Comparison of ENCODE assay signal across 1 cellular context in the genomic region with DNA sequence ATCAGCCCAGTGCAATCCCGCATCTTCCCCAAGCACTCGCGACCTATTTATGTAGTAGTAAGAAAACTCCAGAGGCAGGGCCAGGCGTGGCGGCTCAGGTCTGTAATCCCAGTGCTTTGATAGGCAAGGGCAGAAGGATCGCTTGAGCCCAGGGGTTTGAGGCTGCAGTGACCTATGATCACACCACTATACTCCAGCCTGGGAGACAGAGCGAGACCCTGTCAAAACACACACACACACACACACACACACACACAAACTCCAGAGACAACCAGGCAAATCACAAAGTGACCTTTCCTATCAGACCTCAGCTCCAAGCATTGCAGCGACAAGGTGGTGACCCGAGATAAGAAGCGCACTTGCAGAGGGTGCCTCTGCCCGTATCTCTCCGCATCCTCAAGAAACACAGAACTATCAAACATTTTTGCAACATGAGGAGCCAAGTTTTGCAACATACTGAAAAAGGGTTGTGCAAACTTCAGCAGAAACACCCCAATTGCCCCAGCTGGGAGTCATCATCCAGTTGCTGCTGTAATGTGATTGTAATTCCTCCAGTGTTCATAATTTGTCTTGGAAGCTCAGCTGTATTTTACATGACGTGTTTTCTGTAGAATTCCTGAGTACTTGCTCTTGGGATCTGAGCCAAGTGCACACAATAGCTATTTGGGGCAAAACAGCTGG.
TF ChIP-seq lines count a peak whose summit lies in the region.

No MANE protein-coding gene starts in this region.

TF ChIP-seq in K562, 482 proteins besides CTCF, POLR2A, EP300 and RAD21 (continued from another document and continues in another):
- TF ChIP-seq, protein P1, sequence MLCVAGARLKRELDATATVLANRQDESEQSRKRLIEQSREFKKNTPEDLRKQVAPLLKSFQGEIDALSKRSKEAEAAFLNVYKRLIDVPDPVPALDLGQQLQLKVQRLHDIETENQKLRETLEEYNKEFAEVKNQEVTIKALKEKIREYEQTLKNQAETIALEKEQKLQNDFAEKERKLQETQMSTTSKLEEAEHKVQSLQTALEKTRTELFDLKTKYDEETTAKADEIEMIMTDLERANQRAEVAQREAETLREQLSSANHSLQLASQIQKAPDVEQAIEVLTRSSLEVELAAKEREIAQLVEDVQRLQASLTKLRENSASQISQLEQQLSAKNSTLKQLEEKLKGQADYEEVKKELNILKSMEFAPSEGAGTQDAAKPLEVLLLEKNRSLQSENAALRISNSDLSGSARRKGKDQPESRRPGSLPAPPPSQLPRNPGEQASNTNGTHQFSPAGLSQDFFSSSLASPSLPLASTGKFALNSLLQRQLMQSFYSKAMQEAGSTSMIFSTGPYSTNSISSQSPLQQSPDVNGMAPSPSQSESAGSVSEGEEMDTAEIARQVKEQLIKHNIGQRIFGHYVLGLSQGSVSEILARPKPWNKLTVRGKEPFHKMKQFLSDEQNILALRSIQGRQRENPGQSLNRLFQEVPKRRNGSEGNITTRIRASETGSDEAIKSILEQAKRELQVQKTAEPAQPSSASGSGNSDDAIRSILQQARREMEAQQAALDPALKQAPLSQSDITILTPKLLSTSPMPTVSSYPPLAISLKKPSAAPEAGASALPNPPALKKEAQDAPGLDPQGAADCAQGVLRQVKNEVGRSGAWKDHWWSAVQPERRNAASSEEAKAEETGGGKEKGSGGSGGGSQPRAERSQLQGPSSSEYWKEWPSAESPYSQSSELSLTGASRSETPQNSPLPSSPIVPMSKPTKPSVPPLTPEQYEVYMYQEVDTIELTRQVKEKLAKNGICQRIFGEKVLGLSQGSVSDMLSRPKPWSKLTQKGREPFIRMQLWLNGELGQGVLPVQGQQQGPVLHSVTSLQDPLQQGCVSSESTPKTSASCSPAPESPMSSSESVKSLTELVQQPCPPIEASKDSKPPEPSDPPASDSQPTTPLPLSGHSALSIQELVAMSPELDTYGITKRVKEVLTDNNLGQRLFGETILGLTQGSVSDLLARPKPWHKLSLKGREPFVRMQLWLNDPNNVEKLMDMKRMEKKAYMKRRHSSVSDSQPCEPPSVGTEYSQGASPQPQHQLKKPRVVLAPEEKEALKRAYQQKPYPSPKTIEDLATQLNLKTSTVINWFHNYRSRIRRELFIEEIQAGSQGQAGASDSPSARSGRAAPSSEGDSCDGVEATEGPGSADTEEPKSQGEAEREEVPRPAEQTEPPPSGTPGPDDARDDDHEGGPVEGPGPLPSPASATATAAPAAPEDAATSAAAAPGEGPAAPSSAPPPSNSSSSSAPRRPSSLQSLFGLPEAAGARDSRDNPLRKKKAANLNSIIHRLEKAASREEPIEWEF (CRISPR knock-in tag; IDR thresholded peaks at IDR 0.05) = no peak
- TF ChIP-seq, protein P2, sequence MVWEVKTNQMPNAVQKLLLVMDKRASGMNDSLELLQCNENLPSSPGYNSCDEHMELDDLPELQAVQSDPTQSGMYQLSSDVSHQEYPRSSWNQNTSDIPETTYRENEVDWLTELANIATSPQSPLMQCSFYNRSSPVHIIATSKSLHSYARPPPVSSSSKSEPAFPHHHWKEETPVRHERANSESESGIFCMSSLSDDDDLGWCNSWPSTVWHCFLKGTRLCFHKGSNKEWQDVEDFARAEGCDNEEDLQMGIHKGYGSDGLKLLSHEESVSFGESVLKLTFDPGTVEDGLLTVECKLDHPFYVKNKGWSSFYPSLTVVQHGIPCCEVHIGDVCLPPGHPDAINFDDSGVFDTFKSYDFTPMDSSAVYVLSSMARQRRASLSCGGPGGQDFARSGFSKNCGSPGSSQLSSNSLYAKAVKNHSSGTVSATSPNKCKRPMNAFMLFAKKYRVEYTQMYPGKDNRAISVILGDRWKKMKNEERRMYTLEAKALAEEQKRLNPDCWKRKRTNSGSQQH (CRISPR knock-in tag; IDR thresholded peaks at IDR 0.05) = peak; percentile 79; the same call in 1 of the 2 replicates
- TF ChIP-seq HDAC8 (tag; IDR thresholded peaks at IDR 0.05) (0 out of 2 replicates have a peak, but pooled peaks have one; percentile 38), MEIS2 (IDR thresholded peaks at IDR 0.05; ENCODE audit: partially characterized antibody) (peak; percentile 69), CBFA2T3 (IDR thresholded peaks at IDR 0.05) (peak; percentile 98), CCNT2 (IDR thresholded peaks at IDR 0.05; ENCODE audit: borderline replicate concordance, extremely low read depth, insufficient read length, low read depth, low read length) (peak; percentile 32), ADNP (tag; IDR thresholded peaks at IDR 0.05) (peak; percentile 62; the same call in 1 of the 2 replicates), SMARCE1 (IDR thresholded peaks at IDR 0.05) (peak; percentile 98), ZBED1 (IDR thresholded peaks at IDR 0.05) (peak; percentile 42; the same call in 1 of the 2 replicates), PRMT5 (CRISPR knock-in tag; IDR thresholded peaks at IDR 0.05) (no peak), NR4A1 (CRISPR knock-in tag; IDR thresholded peaks at IDR 0.05) (peak; percentile 46; the same call in 1 of the 2 replicates), NR4A1 (tag; IDR thresholded peaks at IDR 0.05) (peak; percentile 90), CEBPG (CRISPR knock-in tag; IDR thresholded peaks at IDR 0.05) (peak; percentile 90), CEBPG (tag; conservative IDR thresholded peaks at IDR 0.05 in 1 of 2, IDR thresholded peaks at IDR 0.05 in 1 of 2) (peak; percentile 99), NEUROD1 (IDR thresholded peaks at IDR 0.05; ENCODE audit: borderline replicate concordance, low read depth, low read length, partially characterized antibody) (peak; percentile 43), POLR3A (IDR thresholded peaks at IDR 0.05; ENCODE audit: borderline replicate concordance, extremely low read depth, insufficient read depth, insufficient read length) (no peak), ZNF134 (CRISPR knock-in tag; conservative IDR thresholded peaks at IDR 0.05) (0 out of 2 replicates have a peak, but pooled peaks have one; percentile 24), TRIM28 (IDR thresholded peaks at IDR 0.05) (peak; percentile 93), POLR2AphosphoS5 (IDR thresholded peaks at IDR 0.05; ENCODE audit: control insufficient read depth, insufficient read depth, low read depth, low read length) (peak; percentile 70), CTBP1 (IDR thresholded peaks at IDR 0.05; ENCODE audit: borderline replicate concordance) (peak; percentile 98), CBFA2T2 (conservative IDR thresholded peaks at IDR 0.05) (peak; percentile 95), NCOR1 (IDR thresholded peaks at IDR 0.05) (peak; percentile 93), SRF (CRISPR knock-in tag; IDR thresholded peaks at IDR 0.05) (0 out of 4 replicates have a peak, but pooled peaks of 1 of the 2 experiments have one; percentile 9)
- TF ChIP-seq, protein P3, sequence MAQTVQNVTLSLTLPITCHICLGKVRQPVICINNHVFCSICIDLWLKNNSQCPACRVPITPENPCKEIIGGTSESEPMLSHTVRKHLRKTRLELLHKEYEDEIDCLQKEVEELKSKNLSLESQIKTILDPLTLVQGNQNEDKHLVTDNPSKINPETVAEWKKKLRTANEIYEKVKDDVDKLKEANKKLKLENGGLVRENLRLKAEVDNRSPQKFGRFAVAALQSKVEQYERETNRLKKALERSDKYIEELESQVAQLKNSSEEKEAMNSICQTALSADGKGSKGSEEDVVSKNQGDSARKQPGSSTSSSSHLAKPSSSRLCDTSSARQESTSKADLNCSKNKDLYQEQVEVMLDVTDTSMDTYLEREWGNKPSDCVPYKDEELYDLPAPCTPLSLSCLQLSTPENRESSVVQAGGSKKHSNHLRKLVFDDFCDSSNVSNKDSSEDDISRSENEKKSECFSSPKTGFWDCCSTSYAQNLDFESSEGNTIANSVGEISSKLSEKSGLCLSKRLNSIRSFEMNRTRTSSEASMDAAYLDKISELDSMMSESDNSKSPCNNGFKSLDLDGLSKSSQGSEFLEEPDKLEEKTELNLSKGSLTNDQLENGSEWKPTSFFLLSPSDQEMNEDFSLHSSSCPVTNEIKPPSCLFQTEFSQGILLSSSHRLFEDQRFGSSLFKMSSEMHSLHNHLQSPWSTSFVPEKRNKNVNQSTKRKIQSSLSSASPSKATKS (CRISPR knock-in tag; IDR thresholded peaks at IDR 0.05) = no peak
- TF ChIP-seq, protein P4, sequence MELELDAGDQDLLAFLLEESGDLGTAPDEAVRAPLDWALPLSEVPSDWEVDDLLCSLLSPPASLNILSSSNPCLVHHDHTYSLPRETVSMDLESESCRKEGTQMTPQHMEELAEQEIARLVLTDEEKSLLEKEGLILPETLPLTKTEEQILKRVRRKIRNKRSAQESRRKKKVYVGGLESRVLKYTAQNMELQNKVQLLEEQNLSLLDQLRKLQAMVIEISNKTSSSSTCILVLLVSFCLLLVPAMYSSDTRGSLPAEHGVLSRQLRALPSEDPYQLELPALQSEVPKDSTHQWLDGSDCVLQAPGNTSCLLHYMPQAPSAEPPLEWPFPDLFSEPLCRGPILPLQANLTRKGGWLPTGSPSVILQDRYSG (tag; conservative IDR thresholded peaks at IDR 0.05; ENCODE audit: low read depth) = no peak
- TF ChIP-seq, protein P5, sequence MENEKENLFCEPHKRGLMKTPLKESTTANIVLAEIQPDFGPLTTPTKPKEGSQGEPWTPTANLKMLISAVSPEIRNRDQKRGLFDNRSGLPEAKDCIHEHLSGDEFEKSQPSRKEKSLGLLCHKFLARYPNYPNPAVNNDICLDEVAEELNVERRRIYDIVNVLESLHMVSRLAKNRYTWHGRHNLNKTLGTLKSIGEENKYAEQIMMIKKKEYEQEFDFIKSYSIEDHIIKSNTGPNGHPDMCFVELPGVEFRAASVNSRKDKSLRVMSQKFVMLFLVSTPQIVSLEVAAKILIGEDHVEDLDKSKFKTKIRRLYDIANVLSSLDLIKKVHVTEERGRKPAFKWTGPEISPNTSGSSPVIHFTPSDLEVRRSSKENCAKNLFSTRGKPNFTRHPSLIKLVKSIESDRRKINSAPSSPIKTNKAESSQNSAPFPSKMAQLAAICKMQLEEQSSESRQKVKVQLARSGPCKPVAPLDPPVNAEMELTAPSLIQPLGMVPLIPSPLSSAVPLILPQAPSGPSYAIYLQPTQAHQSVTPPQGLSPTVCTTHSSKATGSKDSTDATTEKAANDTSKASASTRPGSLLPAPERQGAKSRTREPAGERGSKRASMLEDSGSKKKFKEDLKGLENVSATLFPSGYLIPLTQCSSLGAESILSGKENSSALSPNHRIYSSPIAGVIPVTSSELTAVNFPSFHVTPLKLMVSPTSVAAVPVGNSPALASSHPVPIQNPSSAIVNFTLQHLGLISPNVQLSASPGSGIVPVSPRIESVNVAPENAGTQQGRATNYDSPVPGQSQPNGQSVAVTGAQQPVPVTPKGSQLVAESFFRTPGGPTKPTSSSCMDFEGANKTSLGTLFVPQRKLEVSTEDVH (IDR thresholded peaks at IDR 0.05; ENCODE audit: low read depth, partially characterized antibody) = peak; percentile 71
- TF ChIP-seq, protein P6, sequence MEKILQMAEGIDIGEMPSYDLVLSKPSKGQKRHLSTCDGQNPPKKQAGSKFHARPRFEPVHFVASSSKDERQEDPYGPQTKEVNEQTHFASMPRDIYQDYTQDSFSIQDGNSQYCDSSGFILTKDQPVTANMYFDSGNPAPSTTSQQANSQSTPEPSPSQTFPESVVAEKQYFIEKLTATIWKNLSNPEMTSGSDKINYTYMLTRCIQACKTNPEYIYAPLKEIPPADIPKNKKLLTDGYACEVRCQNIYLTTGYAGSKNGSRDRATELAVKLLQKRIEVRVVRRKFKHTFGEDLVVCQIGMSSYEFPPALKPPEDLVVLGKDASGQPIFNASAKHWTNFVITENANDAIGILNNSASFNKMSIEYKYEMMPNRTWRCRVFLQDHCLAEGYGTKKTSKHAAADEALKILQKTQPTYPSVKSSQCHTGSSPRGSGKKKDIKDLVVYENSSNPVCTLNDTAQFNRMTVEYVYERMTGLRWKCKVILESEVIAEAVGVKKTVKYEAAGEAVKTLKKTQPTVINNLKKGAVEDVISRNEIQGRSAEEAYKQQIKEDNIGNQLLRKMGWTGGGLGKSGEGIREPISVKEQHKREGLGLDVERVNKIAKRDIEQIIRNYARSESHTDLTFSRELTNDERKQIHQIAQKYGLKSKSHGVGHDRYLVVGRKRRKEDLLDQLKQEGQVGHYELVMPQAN (IDR thresholded peaks at IDR 0.05; ENCODE audit: borderline replicate concordance) = no peak
- TF ChIP-seq, protein P7, sequence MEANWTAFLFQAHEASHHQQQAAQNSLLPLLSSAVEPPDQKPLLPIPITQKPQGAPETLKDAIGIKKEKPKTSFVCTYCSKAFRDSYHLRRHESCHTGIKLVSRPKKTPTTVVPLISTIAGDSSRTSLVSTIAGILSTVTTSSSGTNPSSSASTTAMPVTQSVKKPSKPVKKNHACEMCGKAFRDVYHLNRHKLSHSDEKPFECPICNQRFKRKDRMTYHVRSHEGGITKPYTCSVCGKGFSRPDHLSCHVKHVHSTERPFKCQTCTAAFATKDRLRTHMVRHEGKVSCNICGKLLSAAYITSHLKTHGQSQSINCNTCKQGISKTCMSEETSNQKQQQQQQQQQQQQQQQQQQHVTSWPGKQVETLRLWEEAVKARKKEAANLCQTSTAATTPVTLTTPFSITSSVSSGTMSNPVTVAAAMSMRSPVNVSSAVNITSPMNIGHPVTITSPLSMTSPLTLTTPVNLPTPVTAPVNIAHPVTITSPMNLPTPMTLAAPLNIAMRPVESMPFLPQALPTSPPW (CRISPR knock-in tag; IDR thresholded peaks at IDR 0.05) = peak; percentile 76
- TF ChIP-seq, protein P8, sequence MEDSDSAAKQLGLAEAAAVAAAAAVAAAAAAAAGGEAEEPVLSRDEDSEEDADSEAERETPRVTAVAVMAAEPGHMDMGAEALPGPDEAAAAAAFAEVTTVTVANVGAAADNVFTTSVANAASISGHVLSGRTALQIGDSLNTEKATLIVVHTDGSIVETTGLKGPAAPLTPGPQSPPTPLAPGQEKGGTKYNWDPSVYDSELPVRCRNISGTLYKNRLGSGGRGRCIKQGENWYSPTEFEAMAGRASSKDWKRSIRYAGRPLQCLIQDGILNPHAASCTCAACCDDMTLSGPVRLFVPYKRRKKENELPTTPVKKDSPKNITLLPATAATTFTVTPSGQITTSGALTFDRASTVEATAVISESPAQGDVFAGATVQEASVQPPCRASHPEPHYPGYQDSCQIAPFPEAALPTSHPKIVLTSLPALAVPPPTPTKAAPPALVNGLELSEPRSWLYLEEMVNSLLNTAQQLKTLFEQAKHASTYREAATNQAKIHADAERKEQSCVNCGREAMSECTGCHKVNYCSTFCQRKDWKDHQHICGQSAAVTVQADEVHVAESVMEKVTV (CRISPR knock-in tag; IDR thresholded peaks at IDR 0.05) = no peak
